30 cellular contexts compared by ENCODE assay signal in genomic region chr10:131676971-131677421, GRCh38.
DNase-seq lines count a peak whose midpoint lies in the region; ATAC-seq and TF ChIP-seq lines count a peak whose summit lies in the region.
"Had no signal": no experiment of that assay in that cellular context is flagged by ENCODE, and none has a peak within 500 bp of the region (broad histone marks: within the 10 kb centered on the region; RNA-seq: fewer than 3 reads in every experiment).

No MANE protein-coding gene starts in this region.

- H3K79me2 ChIP-seq in GM23338 (replicated peaks; ENCODE audit: insufficient read depth), result no peaks in the 10 kb centered on the region
- H3K79me2 ChIP-seq in mesendoderm (ENCODE audit: control insufficient read depth, insufficient read depth, low read length), result no peaks in the 10 kb centered on the region

- H3K27ac ChIP-seq in GM23338 (ENCODE audit: low read depth) (peak overlapping the region; percentile 94), endodermal cell (ENCODE audit: low read depth, low read length) (peak overlapping the region; percentile 59), mesendoderm (ENCODE audit: low read depth, low read length) (peak overlapping the region; percentile 74)
- H3K27ac ChIP-seq: BLaER1 treated with 17β-estradiol and CSF1 and Interleukin-3, amounts not matched to agents 10 nM and 100 nM; psoas muscle; sigmoid colon; upper lobe of left lung; WERI-Rb-1 had no signal

- 0 out of 2 replicates have a peak overlapping the region, but pooled peaks have one; percentile 21 for H2AFZ ChIP-seq in GM23338

- DNase-seq in GM23338 (ENCODE audit: low spot score) (peak; percentile 93), NCI-H345 (lab: John Stamatoyannopoulos, UW) (peak; percentile 42), endodermal cell (peak; percentile 94), mesendoderm (peak; percentile 92), SIG-M5 (lab: John Stamatoyannopoulos, UW) (no peak), HuH-7.5 (ENCODE audit: low spot score) (no peak)
- DNase-seq in activated CD4-positive, CD25-positive, alpha-beta regulatory T cell (lab: John Stamatoyannopoulos, UW), result no peak
- DNase-seq: ACHN; activated CD4-positive, alpha-beta T cell treated with anti-CD3 and anti-CD28 coated beads, Interleukin-2, amount 50 U/mL, for 1 hour; activated naive CD4-positive, alpha-beta T cell; activated T-cell treated with anti-CD3 and anti-CD28 coated beads, Interleukin-2, amount 50 U/mL, for 72 hours; COR-L47; glutamatergic neuron; left cardiac atrium; NCI-H1048; NCI-H1694 treated with DMSO at 0.1 percent for 48 hours; NCI-H226; PC-3; psoas muscle; stimulated activated CD4-positive, alpha-beta T cell treated with anti-CD3 and anti-CD28 coated beads, Interleukin-4, amount 100 ng/mL, for 24 hours; T-helper 9 cell; upper lobe of left lung; WERI-Rb-1 had no signal

- ATAC-seq in GM23338 (peak; percentile 89), GM21825 (IDR thresholded peaks at IDR 0.05; ENCODE audit: unreplicated experiment) (no peak)
- ATAC-seq: activated T-cell treated with anti-CD3 and anti-CD28 coated beads, Interleukin-2, amount 50 U/mL, for 72 hours; HepG2; left cardiac atrium; PC-3; psoas muscle; Right ventricle myocardium inferior; stimulated activated memory B cell treated with anti-CD40 and anti-IgM and Interleukin-4, amounts not matched to agents 10 μg/mL and 1 μg/mL and 100 μg/mL, for 72 hours had no signal

- no peaks in the 10 kb centered on the region for H3K9me3 ChIP-seq in endodermal cell (ENCODE audit: control insufficient read depth, low read length)
- H3K9me3 ChIP-seq: psoas muscle, sigmoid colon had no signal

- 21 to 32% methylated on average over 7 to 15 of the region's 15 CpGs for WGBS in endodermal cell (ENCODE audit: insufficient coverage in 1 of 2, insufficient read length in 1 of 2), 2 experiments
- WGBS in mesendoderm (ENCODE audit: extremely low coverage, insufficient coverage, low lambda C conversion rate), result no CpG with 5 or more reads among the region's 15 CpGs

- no peak overlapping the region for H3K4ac ChIP-seq in mesendoderm (ENCODE audit: low read depth, low read length)

- peak overlapping the region; percentile 71 for H3K4me2 ChIP-seq in GM23338
- H3K4me2 ChIP-seq in mesendoderm (ENCODE audit: low read length), result no peak overlapping the region

- H3K36me3 Mint-ChIP-seq in GM23338 (ENCODE audit: low read depth), result peaks cover 12% of the 10 kb centered on the region
- no peaks in the 10 kb centered on the region for H3K36me3 Mint-ChIP-seq in endodermal cell (ENCODE audit: low read depth)
- H3K36me3 Mint-ChIP-seq: memory B cell; stimulated activated memory B cell treated with anti-CD40 and anti-IgM and Interleukin-4, amounts not matched to agents 10 μg/mL and 1 μg/mL and 100 μg/mL, for 72 hours had no signal

- H3K9ac ChIP-seq in endodermal cell (ENCODE audit: extremely low read depth, low read length, poor library complexity, severe bottlenecking) (no peak overlapping the region), mesendoderm (ENCODE audit: low read length) (no peak overlapping the region)
- H3K9ac ChIP-seq: BLaER1 treated with 17β-estradiol and CSF1 and Interleukin-3, amounts not matched to agents 10 nM and 100 nM had no signal

- 0 out of 2 replicates have a peak, but pooled peaks cover 7% of the 10 kb centered on the region for H3F3A ChIP-seq in GM23338 (replicated peaks; ENCODE audit: low read depth)

- H2BK5ac ChIP-seq in mesendoderm (ENCODE audit: low read length), result no peak overlapping the region

- peak overlapping the region; percentile 96 for H3K27ac Mint-ChIP-seq in GM23338
- H3K27ac Mint-ChIP-seq in endodermal cell, result peak overlapping the region; percentile 97
- H3K27ac Mint-ChIP-seq: activated T-cell treated with anti-CD3 and anti-CD28 coated beads, Interleukin-2, amount 50 U/mL, for 72 hours; memory B cell; stimulated activated memory B cell treated with anti-CD40 and anti-IgM and Interleukin-4, amounts not matched to agents 10 μg/mL and 1 μg/mL and 100 μg/mL, for 72 hours had no signal

- H2BK120ac ChIP-seq in mesendoderm (ENCODE audit: low read depth, low read length), result no peak overlapping the region

- H3K27me3 Mint-ChIP-seq in GM23338 (ENCODE audit: insufficient read depth, low read depth, poor library complexity) (peaks cover 19% of the 10 kb centered on the region), endodermal cell (ENCODE audit: insufficient read depth) (peaks cover 6% of the 10 kb centered on the region)
- H3K27me3 Mint-ChIP-seq: stimulated activated memory B cell treated with anti-CD40 and anti-IgM and Interleukin-4, amounts not matched to agents 10 μg/mL and 1 μg/mL and 100 μg/mL, for 72 hours had no signal

- H3K4me3 ChIP-seq in GM23338, result peak overlapping the region; percentile 42
- H3K4me3 ChIP-seq in endodermal cell (ENCODE audit: low read length), result no peak overlapping the region
- no peak overlapping the region for H3K4me3 ChIP-seq in mesendoderm (ENCODE audit: low read length)
- H3K4me3 ChIP-seq: BLaER1 treated with 17β-estradiol and CSF1 and Interleukin-3, amounts not matched to agents 10 nM and 100 nM; psoas muscle; sigmoid colon; upper lobe of left lung had no signal

- H3K79me1 ChIP-seq in mesendoderm (ENCODE audit: low read length), result no peaks in the 10 kb centered on the region

- no peaks in the 10 kb centered on the region for H4K20me1 ChIP-seq in GM23338 (replicated peaks; ENCODE audit: insufficient read depth)
- H4K20me1 ChIP-seq: BLaER1 treated with 17β-estradiol and CSF1 and Interleukin-3, amounts not matched to agents 10 nM and 100 nM had no signal

- H3K18ac ChIP-seq in mesendoderm (ENCODE audit: low read length), result peak overlapping the region; percentile 33

- no peak overlapping the region for H4K5ac ChIP-seq in mesendoderm (ENCODE audit: low read length)

- H3K27me3 ChIP-seq in GM23338 (ENCODE audit: insufficient read depth) (no peaks in the 10 kb centered on the region), endodermal cell (ENCODE audit: control insufficient read depth, insufficient read depth, low read length, poor library complexity, severe bottlenecking) (no peaks in the 10 kb centered on the region), mesendoderm (ENCODE audit: insufficient read depth, low read length, poor library complexity) (no peaks in the 10 kb centered on the region)
- H3K27me3 ChIP-seq: upper lobe of left lung had no signal

- H3K56ac ChIP-seq in mesendoderm (ENCODE audit: low read length), result peak overlapping the region; percentile 67

- no peak overlapping the region for H3K23ac ChIP-seq in mesendoderm (ENCODE audit: low read length)

- H3K4me3 Mint-ChIP-seq in GM23338, result peak overlapping the region; percentile 53; the same call in 2 of the 3 replicates
- H3K4me3 Mint-ChIP-seq in endodermal cell, result peak overlapping the region; percentile 28
- H3K4me3 Mint-ChIP-seq: activated T-cell treated with anti-CD3 and anti-CD28 coated beads, Interleukin-2, amount 50 U/mL, for 72 hours; memory B cell; stimulated activated memory B cell treated with anti-CD40 and anti-IgM and Interleukin-4, amounts not matched to agents 10 μg/mL and 1 μg/mL and 100 μg/mL, for 72 hours had no signal

- no peak overlapping the region for H2BK15ac ChIP-seq in mesendoderm (replicated peaks; ENCODE audit: low read depth)

- H3K9me2 ChIP-seq in GM23338 (ENCODE audit: insufficient read depth), result peaks cover 11% of the 10 kb centered on the region

- H3K36me3 ChIP-seq in GM23338 (ENCODE audit: insufficient read depth) (no peaks in the 10 kb centered on the region), endodermal cell (ENCODE audit: control insufficient read depth, insufficient read depth, low read length) (no peaks in the 10 kb centered on the region), mesendoderm (ENCODE audit: control insufficient read depth, insufficient read depth, low read length) (no peaks in the 10 kb centered on the region)
- H3K36me3 ChIP-seq: sigmoid colon, upper lobe of left lung, WERI-Rb-1 had no signal

- H4K8ac ChIP-seq in mesendoderm (ENCODE audit: low read depth, low read length), result no peak overlapping the region

- no peak for TF ChIP-seq CTCF in GM23338 (conservative IDR thresholded peaks at IDR 0.05; ENCODE audit: low read depth in 2 of 2)
- no peak for TF ChIP-seq CTCF in endodermal cell (conservative IDR thresholded peaks at IDR 0.05)

- H3K4me1 Mint-ChIP-seq in GM23338 (peaks cover 27% of the 10 kb centered on the region), endodermal cell (peaks cover 32% of the 10 kb centered on the region)
- H3K4me1 Mint-ChIP-seq: memory B cell; stimulated activated memory B cell treated with anti-CD40 and anti-IgM and Interleukin-4, amounts not matched to agents 10 μg/mL and 1 μg/mL and 100 μg/mL, for 72 hours had no signal

- H3K4me1 ChIP-seq in GM23338 (ENCODE audit: insufficient read depth) (peaks cover 29% of the 10 kb centered on the region), endodermal cell (ENCODE audit: control insufficient read depth, insufficient read depth, low read length) (no peaks in the 10 kb centered on the region), mesendoderm (ENCODE audit: control insufficient read depth, low read depth, low read length) (peaks cover 7% of the 10 kb centered on the region)
- H3K4me1 ChIP-seq: psoas muscle, sigmoid colon, upper lobe of left lung had no signal

- H3K9me3 Mint-ChIP-seq in GM23338 (peaks cover 10% of the 10 kb centered on the region), endodermal cell (peaks cover 16% of the 10 kb centered on the region)

- no peak overlapping the region for H2AK5ac ChIP-seq in mesendoderm (ENCODE audit: low read length)

TF ChIP-seq in GM23338, 12 proteins besides CTCF, POLR2A, EP300 and RAD21 (continues in another document):
- TF ChIP-seq POLR2AphosphoS5 (IDR thresholded peaks at IDR 0.05; ENCODE audit: low read depth) (no peak), JUNB (IDR thresholded peaks at IDR 0.05; ENCODE audit: unreplicated experiment) (no peak), STAT1 (IDR thresholded peaks at IDR 0.05; ENCODE audit: unreplicated experiment) (no peak), NANOG (IDR thresholded peaks at IDR 0.05; ENCODE audit: borderline replicate concordance) (no peak), CREB1 (CRISPR knock-in tag; IDR thresholded peaks at IDR 0.05; ENCODE audit: low read depth) (no peak)

Comparison
In these comparisons a context has a peak if more than half of its experiments do, and no peak if none do; other contexts are left out.
1. DNase-seq: peak in GM23338 (single experiment), NCI-H345 (single experiment), endodermal cell (single experiment) and mesendoderm (single experiment); none in activated CD4-positive, CD25-positive, alpha-beta regulatory T cell (0 of 4), SIG-M5 (single experiment) and HuH-7.5 (single experiment).
2. Peak in every context shown above with its lines, with median percentiles within 50 percentile points of each other: H3K27ac ChIP-seq.